ENCODE assay signal across 1 cellular context in the genomic region with DNA sequence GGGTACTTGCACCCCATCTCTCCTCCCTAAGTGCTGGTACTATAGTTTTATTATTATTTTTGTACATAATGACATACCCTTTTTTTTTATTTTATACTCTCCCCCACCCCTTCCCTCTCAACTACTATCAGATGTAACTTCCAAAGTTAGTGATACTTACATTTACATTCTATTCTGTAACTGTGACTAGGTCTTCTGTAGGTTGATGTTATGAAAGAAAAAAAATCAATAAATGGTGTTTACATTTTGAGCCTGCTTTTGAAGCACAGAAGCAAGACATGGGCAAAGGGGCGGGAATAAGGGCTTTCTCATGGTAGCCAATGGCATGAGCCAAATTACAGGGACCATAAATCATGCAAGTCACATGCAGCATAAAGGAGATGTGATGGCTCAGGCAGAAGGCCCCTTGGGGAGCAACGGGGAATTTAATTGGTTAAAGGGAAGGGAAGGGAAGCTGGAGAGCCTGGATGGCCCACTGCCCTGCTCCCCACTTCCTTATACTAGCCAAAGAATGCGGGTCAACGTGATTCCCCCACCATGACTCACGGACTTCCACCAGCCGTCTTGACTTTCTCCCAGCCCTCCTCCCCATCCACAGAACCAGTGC.
TF ChIP-seq lines count a peak whose summit lies in the region.

No MANE protein-coding gene starts in this region.

TF ChIP-seq in HEK293, 187 proteins besides CTCF, POLR2A, EP300 and RAD21 (continued from another document and continues in another):
- TF ChIP-seq ZNF148 (tag by site-specific recombination; IDR thresholded peaks at IDR 0.05; ENCODE audit: borderline replicate concordance) (no peak), ZNF76 (tag by site-specific recombination; IDR thresholded peaks at IDR 0.05; ENCODE audit: borderline replicate concordance, low read depth) (no peak), REPIN1 (tag by site-specific recombination; IDR thresholded peaks at IDR 0.05; ENCODE audit: low read depth) (no peak), ZNF211 (tag by site-specific recombination; IDR thresholded peaks at IDR 0.05; ENCODE audit: low read depth) (no peak), BCL11B (tag by site-specific recombination; IDR thresholded peaks at IDR 0.05; ENCODE audit: low read depth) (no peak), ZNF140 (tag by site-specific recombination; IDR thresholded peaks at IDR 0.05) (no peak), ZNF175 (tag by site-specific recombination; IDR thresholded peaks at IDR 0.05) (no peak), ZNF10 (tag by site-specific recombination; IDR thresholded peaks at IDR 0.05) (no peak), ZEB2 (tag by site-specific recombination; IDR thresholded peaks at IDR 0.05) (no peak), ZNF48 (tag by site-specific recombination; IDR thresholded peaks at IDR 0.05) (no peak), ZNF510 (tag by site-specific recombination; IDR thresholded peaks at IDR 0.05; ENCODE audit: insufficient replicate concordance) (no peak), TSHZ1 (tag by site-specific recombination; IDR thresholded peaks at IDR 0.05; ENCODE audit: borderline replicate concordance) (no peak), YY2 (tag by site-specific recombination; IDR thresholded peaks at IDR 0.05) (0 out of 2 replicates have a peak, but pooled peaks have one; percentile 15), SP2 (tag by site-specific recombination; IDR thresholded peaks at IDR 0.05) (peak; percentile 68), MZF1 (tag by site-specific recombination; IDR thresholded peaks at IDR 0.05; ENCODE audit: borderline replicate concordance) (peak; percentile 30; the same call in 1 of the 2 replicates), ZNF600 (tag by site-specific recombination; IDR thresholded peaks at IDR 0.05) (0 out of 2 replicates have a peak, but pooled peaks have one; percentile 13), ZNF830 (tag by site-specific recombination; IDR thresholded peaks at IDR 0.05; ENCODE audit: low read depth) (no peak), ZNF654 (tag by site-specific recombination; IDR thresholded peaks at IDR 0.05; ENCODE audit: low read depth) (no peak), GLIS2 (tag by site-specific recombination; IDR thresholded peaks at IDR 0.05) (no peak), ZNF623 (tag by site-specific recombination; IDR thresholded peaks at IDR 0.05) (no peak), ZFHX2 (tag by site-specific recombination; conservative IDR thresholded peaks at IDR 0.05) (no peak), ZNF121 (tag by site-specific recombination; IDR thresholded peaks at IDR 0.05) (no peak), ZNF184 (tag by site-specific recombination; IDR thresholded peaks at IDR 0.05) (no peak), ZNF473 (tag by site-specific recombination; IDR thresholded peaks at IDR 0.05) (no peak), SETDB1 (IDR thresholded peaks at IDR 0.05; ENCODE audit: insufficient read length, low read length) (no peak), ZNF2 (tag by site-specific recombination; IDR thresholded peaks at IDR 0.05) (no peak), KLF8 (tag by site-specific recombination; IDR thresholded peaks at IDR 0.05) (no peak), SP7 (tag by site-specific recombination; IDR thresholded peaks at IDR 0.05) (0 out of 2 replicates have a peak, but pooled peaks have one; percentile 48), YY1 (tag by site-specific recombination; IDR thresholded peaks at IDR 0.05) (no peak), KLF7 (tag by site-specific recombination; IDR thresholded peaks at IDR 0.05; ENCODE audit: borderline replicate concordance) (no peak), ZNF544 (tag by site-specific recombination; IDR thresholded peaks at IDR 0.05) (no peak), ZNF521 (tag by site-specific recombination; IDR thresholded peaks at IDR 0.05) (no peak), ZIC2 (tag by site-specific recombination; IDR thresholded peaks at IDR 0.05) (no peak), ZNF155 (tag by site-specific recombination; IDR thresholded peaks at IDR 0.05) (no peak), ZNF132 (tag by site-specific recombination; IDR thresholded peaks at IDR 0.05; ENCODE audit: borderline replicate concordance) (no peak), ZNF548 (tag by site-specific recombination; IDR thresholded peaks at IDR 0.05) (no peak), PRDM6 (tag by site-specific recombination; IDR thresholded peaks at IDR 0.05) (peak; percentile 6; the same call in 1 of the 2 replicates)
- TF ChIP-seq, protein P1, sequence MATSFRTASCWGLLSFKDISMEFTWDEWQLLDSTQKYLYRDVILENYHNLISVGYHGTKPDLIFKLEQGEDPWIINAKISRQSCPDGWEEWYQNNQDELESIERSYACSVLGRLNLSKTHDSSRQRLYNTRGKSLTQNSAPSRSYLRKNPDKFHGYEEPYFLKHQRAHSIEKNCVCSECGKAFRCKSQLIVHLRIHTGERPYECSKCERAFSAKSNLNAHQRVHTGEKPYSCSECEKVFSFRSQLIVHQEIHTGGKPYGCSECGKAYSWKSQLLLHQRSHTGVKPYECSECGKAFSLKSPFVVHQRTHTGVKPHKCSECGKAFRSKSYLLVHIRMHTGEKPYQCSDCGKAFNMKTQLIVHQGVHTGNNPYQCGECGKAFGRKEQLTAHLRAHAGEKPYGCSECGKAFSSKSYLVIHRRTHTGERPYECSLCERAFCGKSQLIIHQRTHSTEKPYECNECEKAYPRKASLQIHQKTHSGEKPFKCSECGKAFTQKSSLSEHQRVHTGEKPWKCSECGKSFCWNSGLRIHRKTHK (tag by site-specific recombination; IDR thresholded peaks at IDR 0.05): no peak
- TF ChIP-seq, protein P2, sequence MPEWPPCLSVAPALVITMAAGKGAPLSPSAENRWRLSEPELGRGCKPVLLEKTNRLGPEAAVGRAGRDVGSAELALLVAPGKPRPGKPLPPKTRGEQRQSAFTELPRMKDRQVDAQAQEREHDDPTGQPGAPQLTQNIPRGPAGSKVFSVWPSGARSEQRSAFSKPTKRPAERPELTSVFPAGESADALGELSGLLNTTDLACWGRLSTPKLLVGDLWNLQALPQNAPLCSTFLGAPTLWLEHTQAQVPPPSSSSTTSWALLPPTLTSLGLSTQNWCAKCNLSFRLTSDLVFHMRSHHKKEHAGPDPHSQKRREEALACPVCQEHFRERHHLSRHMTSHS (tag by site-specific recombination; IDR thresholded peaks at IDR 0.05): no peak
- TF ChIP-seq, protein P3, sequence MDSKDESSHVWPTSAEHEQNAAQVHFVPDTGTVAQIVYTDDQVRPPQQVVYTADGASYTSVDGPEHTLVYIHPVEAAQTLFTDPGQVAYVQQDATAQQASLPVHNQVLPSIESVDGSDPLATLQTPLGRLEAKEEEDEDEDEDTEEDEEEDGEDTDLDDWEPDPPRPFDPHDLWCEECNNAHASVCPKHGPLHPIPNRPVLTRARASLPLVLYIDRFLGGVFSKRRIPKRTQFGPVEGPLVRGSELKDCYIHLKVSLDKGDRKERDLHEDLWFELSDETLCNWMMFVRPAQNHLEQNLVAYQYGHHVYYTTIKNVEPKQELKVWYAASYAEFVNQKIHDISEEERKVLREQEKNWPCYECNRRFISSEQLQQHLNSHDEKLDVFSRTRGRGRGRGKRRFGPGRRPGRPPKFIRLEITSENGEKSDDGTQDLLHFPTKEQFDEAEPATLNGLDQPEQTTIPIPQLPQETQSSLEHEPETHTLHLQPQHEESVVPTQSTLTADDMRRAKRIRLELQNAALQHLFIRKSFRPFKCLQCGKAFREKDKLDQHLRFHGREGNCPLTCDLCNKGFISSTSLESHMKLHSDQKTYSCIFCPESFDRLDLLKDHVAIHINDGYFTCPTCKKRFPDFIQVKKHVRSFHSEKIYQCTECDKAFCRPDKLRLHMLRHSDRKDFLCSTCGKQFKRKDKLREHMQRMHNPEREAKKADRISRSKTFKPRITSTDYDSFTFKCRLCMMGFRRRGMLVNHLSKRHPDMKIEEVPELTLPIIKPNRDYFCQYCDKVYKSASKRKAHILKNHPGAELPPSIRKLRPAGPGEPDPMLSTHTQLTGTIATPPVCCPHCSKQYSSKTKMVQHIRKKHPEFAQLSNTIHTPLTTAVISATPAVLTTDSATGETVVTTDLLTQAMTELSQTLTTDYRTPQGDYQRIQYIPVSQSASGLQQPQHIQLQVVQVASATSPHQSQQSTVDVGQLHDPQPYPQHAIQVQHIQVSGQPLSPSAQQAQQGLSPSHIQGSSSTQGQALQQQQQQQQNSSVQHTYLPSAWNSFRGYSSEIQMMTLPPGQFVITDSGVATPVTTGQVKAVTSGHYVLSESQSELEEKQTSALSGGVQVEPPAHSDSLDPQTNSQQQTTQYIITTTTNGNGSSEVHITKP (tag by site-specific recombination; IDR thresholded peaks at IDR 0.05): peak; percentile 14; the same call in 1 of the 2 replicates
- TF ChIP-seq, protein P4, sequence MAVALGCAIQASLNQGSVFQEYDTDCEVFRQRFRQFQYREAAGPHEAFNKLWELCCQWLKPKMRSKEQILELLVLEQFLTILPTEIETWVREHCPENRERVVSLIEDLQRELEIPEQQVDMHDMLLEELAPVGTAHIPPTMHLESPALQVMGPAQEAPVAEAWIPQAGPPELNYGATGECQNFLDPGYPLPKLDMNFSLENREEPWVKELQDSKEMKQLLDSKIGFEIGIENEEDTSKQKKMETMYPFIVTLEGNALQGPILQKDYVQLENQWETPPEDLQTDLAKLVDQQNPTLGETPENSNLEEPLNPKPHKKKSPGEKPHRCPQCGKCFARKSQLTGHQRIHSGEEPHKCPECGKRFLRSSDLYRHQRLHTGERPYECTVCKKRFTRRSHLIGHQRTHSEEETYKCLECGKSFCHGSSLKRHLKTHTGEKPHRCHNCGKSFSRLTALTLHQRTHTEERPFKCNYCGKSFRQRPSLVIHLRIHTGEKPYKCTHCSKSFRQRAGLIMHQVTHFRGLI (tag by site-specific recombination; IDR thresholded peaks at IDR 0.05): no peak
- TF ChIP-seq, protein P5, sequence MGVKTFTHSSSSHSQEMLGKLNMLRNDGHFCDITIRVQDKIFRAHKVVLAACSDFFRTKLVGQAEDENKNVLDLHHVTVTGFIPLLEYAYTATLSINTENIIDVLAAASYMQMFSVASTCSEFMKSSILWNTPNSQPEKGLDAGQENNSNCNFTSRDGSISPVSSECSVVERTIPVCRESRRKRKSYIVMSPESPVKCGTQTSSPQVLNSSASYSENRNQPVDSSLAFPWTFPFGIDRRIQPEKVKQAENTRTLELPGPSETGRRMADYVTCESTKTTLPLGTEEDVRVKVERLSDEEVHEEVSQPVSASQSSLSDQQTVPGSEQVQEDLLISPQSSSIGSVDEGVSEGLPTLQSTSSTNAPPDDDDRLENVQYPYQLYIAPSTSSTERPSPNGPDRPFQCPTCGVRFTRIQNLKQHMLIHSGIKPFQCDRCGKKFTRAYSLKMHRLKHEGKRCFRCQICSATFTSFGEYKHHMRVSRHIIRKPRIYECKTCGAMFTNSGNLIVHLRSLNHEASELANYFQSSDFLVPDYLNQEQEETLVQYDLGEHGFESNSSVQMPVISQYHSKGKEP (tag by site-specific recombination; IDR thresholded peaks at IDR 0.05): no peak
- TF ChIP-seq, protein P6, sequence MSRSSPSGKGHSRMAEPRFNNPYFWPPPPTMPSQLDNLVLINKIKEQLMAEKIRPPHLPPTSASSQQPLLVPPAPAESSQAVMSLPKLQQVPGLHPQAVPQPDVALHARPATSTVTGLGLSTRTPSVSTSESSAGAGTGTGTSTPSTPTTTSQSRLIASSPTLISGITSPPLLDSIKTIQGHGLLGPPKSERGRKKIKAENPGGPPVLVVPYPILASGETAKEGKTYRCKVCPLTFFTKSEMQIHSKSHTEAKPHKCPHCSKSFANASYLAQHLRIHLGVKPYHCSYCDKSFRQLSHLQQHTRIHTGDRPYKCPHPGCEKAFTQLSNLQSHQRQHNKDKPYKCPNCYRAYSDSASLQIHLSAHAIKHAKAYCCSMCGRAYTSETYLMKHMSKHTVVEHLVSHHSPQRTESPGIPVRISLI (tag by site-specific recombination; IDR thresholded peaks at IDR 0.05): no peak; the same call in 1 of the 2 replicates
